Comparison of ENCODE assay signal across 11 cellular contexts in genomic region chr7:47470567-47471357, GRCh38.
A peak's percentile ranks its signal among the peaks of the same experiment; 100 is the strongest.
DNase-seq lines count a peak whose midpoint lies in the region; ATAC-seq and TF ChIP-seq lines count a peak whose summit lies in the region.
"Had no signal": no experiment of that assay in that cellular context is flagged by ENCODE, and none has a peak within 500 bp of the region (broad histone marks: within the 10 kb centered on the region; RNA-seq: fewer than 3 reads in every experiment).

No MANE protein-coding gene starts in this region.

- TF ChIP-seq POLR2A in GM18505 (IDR thresholded peaks at IDR 0.05; ENCODE audit: borderline replicate concordance, extremely low read depth, insufficient read depth, insufficient read length), result no peak

- H3K27ac Mint-ChIP-seq in progenitor cell of endocrine pancreas, result no peak overlapping the region
- H3K27ac Mint-ChIP-seq: activated CD4-positive, alpha-beta T cell treated with anti-CD3 and anti-CD28 coated beads, Interleukin-2, amount 10 ng/mL, durations not matched to agents 24 days and 14 days; CD4-positive, alpha-beta memory T cell had no signal

- no peak for TF ChIP-seq CTCF in progenitor cell of endocrine pancreas (IDR thresholded peaks at IDR 0.05; ENCODE audit: unreplicated experiment)

- peak overlapping the region; percentile 69 for H3K4me3 Mint-ChIP-seq in progenitor cell of endocrine pancreas (ENCODE audit: low read depth)
- H3K4me3 Mint-ChIP-seq: activated CD4-positive, alpha-beta T cell treated with anti-CD3 and anti-CD28 coated beads, Interleukin-2, amount 10 ng/mL, durations not matched to agents 24 days and 14 days; CD4-positive, alpha-beta memory T cell; naive thymus-derived CD8-positive, alpha-beta T cell had no signal

- H3K4me1 Mint-ChIP-seq in progenitor cell of endocrine pancreas (ENCODE audit: low read depth), result peaks cover 51% of the 10 kb centered on the region
- H3K4me1 Mint-ChIP-seq: activated CD4-positive, alpha-beta T cell treated with anti-CD3 and anti-CD28 coated beads, Interleukin-2, amount 10 ng/mL, durations not matched to agents 24 days and 14 days; CD4-positive, alpha-beta memory T cell had no signal

- no peaks in the 10 kb centered on the region for H3K27me3 Mint-ChIP-seq in progenitor cell of endocrine pancreas
- H3K27me3 Mint-ChIP-seq: activated CD4-positive, alpha-beta T cell treated with anti-CD3 and anti-CD28 coated beads, Interleukin-2, amount 10 ng/mL, durations not matched to agents 24 days and 14 days; CD4-positive, alpha-beta memory T cell had no signal

- H3K27me3 ChIP-seq in H7 (ENCODE audit: control insufficient read depth, insufficient read depth, low read length), result no peaks in the 10 kb centered on the region

- no peaks in the 10 kb centered on the region for H3K36me3 ChIP-seq in H7 (replicated peaks; ENCODE audit: control insufficient read depth, insufficient read depth, low read length)

- peaks cover 5% of the 10 kb centered on the region for H3K9me3 Mint-ChIP-seq in progenitor cell of endocrine pancreas (ENCODE audit: low read depth)
- H3K9me3 Mint-ChIP-seq: activated CD4-positive, alpha-beta T cell treated with anti-CD3 and anti-CD28 coated beads, Interleukin-2, amount 10 ng/mL, durations not matched to agents 24 days and 14 days; CD4-positive, alpha-beta memory T cell; naive thymus-derived CD8-positive, alpha-beta T cell had no signal

- no peak overlapping the region for H3K4me3 ChIP-seq in H7 (ENCODE audit: insufficient read depth, low read depth, low read length)

- DNase-seq in H7 (peak; percentile 85), NCI-H510A (lab: John Stamatoyannopoulos, UW) (peak; percentile 59), iPS DF 19.7 (ENCODE audit: low read depth, low spot score) (peak; percentile 85), progenitor cell of endocrine pancreas (ENCODE audit: low spot score, unreplicated experiment) (peak; percentile 70), nucleus accumbens (lab: John Stamatoyannopoulos, UW) (no peak), NOMO-1 (lab: John Stamatoyannopoulos, UW; ENCODE audit: unreplicated experiment in 2 of 2) (no peak)
- no peak for DNase-seq in stimulated activated CD4-positive, alpha-beta T cell treated with anti-CD3 and anti-CD28 coated beads, Interleukin-4, amount 100 ng/mL, for 24 hours
- DNase-seq: activated CD4-positive, alpha-beta T cell treated with anti-CD3 and anti-CD28 coated beads, Interleukin-2, amount 10 ng/mL, durations not matched to agents 24 days and 14 days; CD4-positive, alpha-beta memory T cell had no signal

- no peak for ATAC-seq in GM18505 (IDR thresholded peaks at IDR 0.05; ENCODE audit: unreplicated experiment)
- ATAC-seq: naive thymus-derived CD8-positive, alpha-beta T cell had no signal

- H3K36me3 Mint-ChIP-seq in progenitor cell of endocrine pancreas (ENCODE audit: insufficient read depth), result peaks cover 3% of the 10 kb centered on the region
- H3K36me3 Mint-ChIP-seq: CD4-positive, alpha-beta memory T cell; naive thymus-derived CD8-positive, alpha-beta T cell had no signal

Comparison
In these comparisons a context has a peak if more than half of its experiments do, and no peak if none do; other contexts are left out.
1. DNase-seq: peak in H7 (single experiment), NCI-H510A (single experiment), iPS DF 19.7 (single experiment) and progenitor cell of endocrine pancreas (single experiment); none in nucleus accumbens (0 of 56), NOMO-1 (0 of 2) and stimulated activated CD4-positive, alpha-beta T cell treated with anti-CD3 and anti-CD28 coated beads, Interleukin-4, amount 100 ng/mL, for 24 hours (single experiment).